In genomic region chr4:99723555-99724450, GRCh38 we compare ENCODE assay signal across 8 cellular contexts.
DNase-seq lines count a peak whose midpoint lies in the region; ATAC-seq lines count a peak whose summit lies in the region.

No MANE protein-coding gene starts in this region.

- H3K27me3 ChIP-seq in HAP-1 (ENCODE audit: low read depth) = no peaks in the 10 kb centered on the region

- H3K4me3 ChIP-seq in HAP-1 = no peak overlapping the region

- ATAC-seq in esophagus mucosa (peak; percentile 99), GM21423 (IDR thresholded peaks at IDR 0.05; ENCODE audit: unreplicated experiment) (no peak), GM21528 (IDR thresholded peaks at IDR 0.05; ENCODE audit: low FRiP score, unreplicated experiment) (no peak)

- in situ Hi-C loops in HAP-1 (cut with MboI; ENCODE audit: low sequenced_read_pairs) = no loop called here

- no peaks in the 10 kb centered on the region for H3K36me3 ChIP-seq in HAP-1 (replicated peaks)

- H3K4me1 ChIP-seq in HAP-1 = no peaks in the 10 kb centered on the region

- no peaks in the 10 kb centered on the region for H3K9me3 ChIP-seq in HAP-1

- DNase-seq in GF-D8 (lab: John Stamatoyannopoulos, UW) (peak; percentile 41), NCI-H460 (ENCODE audit: extremely low read depth, low read depth) (peak; percentile 80), myocyte (ENCODE audit: low read depth) (peak; percentile 70), NCI-H187 (lab: John Stamatoyannopoulos, UW) (no peak), HAP-1 (ENCODE audit: low spot score in 2 of 2) (no peak)

Comparison
In these comparisons a context has a peak if more than half of its experiments do, and no peak if none do; other contexts are left out.
1. DNase-seq: peak in GF-D8 (single experiment), NCI-H460 (single experiment) and myocyte (single experiment); none in NCI-H187 (0 of 2) and HAP-1 (0 of 2).